Comparison of ENCODE assay signal across 9 cellular contexts in the genomic region with DNA sequence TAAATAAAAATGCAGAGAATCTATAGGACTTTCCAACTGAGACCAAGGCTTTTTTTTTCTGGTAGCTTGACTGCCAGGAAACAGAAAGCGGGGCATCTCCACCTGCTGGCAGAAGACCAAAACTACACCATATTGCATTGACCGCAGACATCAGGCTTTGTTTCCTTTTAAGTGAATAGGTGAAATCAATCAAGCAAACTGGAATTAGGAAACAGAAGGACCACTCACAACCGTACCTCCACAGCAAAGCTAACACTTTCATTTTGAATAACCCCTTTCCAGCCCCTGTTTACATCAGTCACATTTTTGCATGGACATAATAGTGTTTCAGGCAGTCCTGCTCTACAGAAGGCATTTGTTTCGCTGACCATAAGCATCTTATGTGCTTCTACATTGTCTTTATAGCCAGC.
DNase-seq lines count a peak whose midpoint lies in the region; TF ChIP-seq lines count a peak whose summit lies in the region.
"Had no signal": no experiment of that assay in that cellular context is flagged by ENCODE, and none has a peak within 500 bp of the region (broad histone marks: within the 10 kb centered on the region; RNA-seq: fewer than 3 reads in every experiment).

No MANE protein-coding gene starts in this region.

- peak; percentile 62 for DNase-seq in NCI-H1436 (lab: John Stamatoyannopoulos, UW)
- no peak for DNase-seq in NCI-H1436 treated with DMSO at 0.1 percent for 48 hours (lab: John Stamatoyannopoulos, UW)
- DNase-seq in H7: peak; percentile 46
- peak; percentile 2 for DNase-seq in NCI-H1417 treated with DMSO at 0.1 percent for 48 hours (lab: John Stamatoyannopoulos, UW)
- peak; percentile 70 for DNase-seq in choroid plexus epithelial cell (ENCODE audit: low read depth)
- DNase-seq in mesothelial cell of epicardium (ENCODE audit: low spot score in 2 of 2, unreplicated experiment in 2 of 2): peak in 1 of 2 experiments; percentile 53
- peak; percentile 44 for DNase-seq in stomach

- H3K27me3 Mint-ChIP-seq in mesothelial cell of epicardium (ENCODE audit: low read depth): no peaks in the 10 kb centered on the region

- no peak for TF ChIP-seq POLR2A in stomach (IDR thresholded peaks at IDR 0.05)

- H3K9me3 ChIP-seq in stomach: no peaks in the 10 kb centered on the region
- H3K9me3 ChIP-seq: BLaER1 treated with 17β-estradiol and CSF1 and Interleukin-3, amounts not matched to agents 10 nM and 100 nM had no signal

- no peaks in the 10 kb centered on the region for H3K36me3 ChIP-seq in H7 (replicated peaks; ENCODE audit: control insufficient read depth, insufficient read depth, low read length)
- no peaks in the 10 kb centered on the region for H3K36me3 ChIP-seq in stomach
- H3K36me3 ChIP-seq: BLaER1 treated with 17β-estradiol and CSF1 and Interleukin-3, amounts not matched to agents 10 nM and 100 nM had no signal

- H3K9me3 Mint-ChIP-seq in mesothelial cell of epicardium: peaks cover 23% of the 10 kb centered on the region

- H3K4me1 ChIP-seq in stomach: no peaks in the 10 kb centered on the region

- WGBS in stomach, 5 donors: 22 to 31% (median 24%) methylated on average over 4 of the region's 4 CpGs

- no peak overlapping the region for H3K27ac Mint-ChIP-seq in mesothelial cell of epicardium

- no peak overlapping the region for H3K27ac ChIP-seq in VCaP
- H3K27ac ChIP-seq in stomach: no peak overlapping the region
- H3K27ac ChIP-seq: BLaER1 treated with 17β-estradiol and CSF1 and Interleukin-3, amounts not matched to agents 10 nM and 100 nM had no signal

- H3K27me3 ChIP-seq in H7 (ENCODE audit: control insufficient read depth, insufficient read depth, low read length): no peaks in the 10 kb centered on the region
- no peaks in the 10 kb centered on the region for H3K27me3 ChIP-seq in stomach
- H3K27me3 ChIP-seq: BLaER1 treated with 17β-estradiol and CSF1 and Interleukin-3, amounts not matched to agents 10 nM and 100 nM had no signal

- TF ChIP-seq CTCF in VCaP (conservative IDR thresholded peaks at IDR 0.05): peak; percentile 78
- peak; percentile 78 for TF ChIP-seq CTCF in choroid plexus epithelial cell (conservative IDR thresholded peaks at IDR 0.05; ENCODE audit: low read depth, low read length)
- TF ChIP-seq CTCF in mesothelial cell of epicardium (IDR thresholded peaks at IDR 0.05; ENCODE audit: unreplicated experiment): peak; percentile 83
- peak in 4 of 7 experiments; percentile 38 to 65 (median 43) for TF ChIP-seq CTCF in stomach (IDR thresholded peaks at IDR 0.05)

- no peaks in the 10 kb centered on the region for H3K36me3 Mint-ChIP-seq in mesothelial cell of epicardium

- H3K4me3 ChIP-seq in H7 (ENCODE audit: insufficient read depth, low read depth, low read length): no peak overlapping the region
- H3K4me3 ChIP-seq in choroid plexus epithelial cell (ENCODE audit: low read depth, low read length): no peak overlapping the region
- H3K4me3 ChIP-seq in stomach: no peak overlapping the region
- H3K4me3 ChIP-seq: BLaER1 treated with 17β-estradiol and CSF1 and Interleukin-3, amounts not matched to agents 10 nM and 100 nM had no signal

- no peak for TF ChIP-seq EP300 in stomach (IDR thresholded peaks at IDR 0.05)

- no peaks in the 10 kb centered on the region for H3K4me1 Mint-ChIP-seq in mesothelial cell of epicardium

- no peak overlapping the region for H3K4me3 Mint-ChIP-seq in mesothelial cell of epicardium

- intact Hi-C loops in stomach (cut with DNase I; ENCODE audit: low total_unique reads): no loop called here
